In genomic region chr5:89584339-89584956, GRCh38 we compare ENCODE assay signal across 14 cellular contexts.
DNase-seq lines count a peak whose midpoint lies in the region; ATAC-seq, FAIRE-seq and TF ChIP-seq lines count a peak whose summit lies in the region.
"Had no signal": no experiment of that assay in that cellular context is flagged by ENCODE, and none has a peak within 500 bp of the region (broad histone marks: within the 10 kb centered on the region; RNA-seq: fewer than 3 reads in every experiment).

No MANE protein-coding gene starts in this region.

- H3K4me1 ChIP-seq in astrocyte (ENCODE audit: insufficient read depth, low read length), result no peaks in the 10 kb centered on the region

- H3K36me3 ChIP-seq in astrocyte (ENCODE audit: insufficient read depth, low read length), result no peaks in the 10 kb centered on the region
- H3K36me3 ChIP-seq: SJSA1, thoracic aorta had no signal

- no peaks in the 10 kb centered on the region for H3K4me1 Mint-ChIP-seq in astrocyte (ENCODE audit: low read depth, unreplicated experiment)

- H3K79me2 ChIP-seq in astrocyte (ENCODE audit: insufficient read depth, low read length), result no peaks in the 10 kb centered on the region

- H3K27me3 Mint-ChIP-seq in astrocyte (ENCODE audit: low read depth, unreplicated experiment), result peaks cover under 1% of the 10 kb centered on the region
- H3K27me3 Mint-ChIP-seq: progenitor cell of endocrine pancreas had no signal

- H3K4me3 ChIP-seq in astrocyte (ENCODE audit: insufficient read depth, low read depth, low read length), result no peak overlapping the region
- H3K4me3 ChIP-seq: SJSA1, thoracic aorta had no signal

- FAIRE-seq in astrocyte (lab: Jason Lieb, UNC), result peak; percentile 75

- H3K36me3 Mint-ChIP-seq in astrocyte (ENCODE audit: low read depth, unreplicated experiment), result no peaks in the 10 kb centered on the region

- no peaks in the 10 kb centered on the region for H4K20me1 ChIP-seq in astrocyte (ENCODE audit: insufficient read depth, low read length)

- H3K9me3 Mint-ChIP-seq in astrocyte (ENCODE audit: unreplicated experiment), result peaks cover 4% of the 10 kb centered on the region

- no peak overlapping the region for H3K27ac Mint-ChIP-seq in astrocyte (ENCODE audit: unreplicated experiment)
- H3K27ac Mint-ChIP-seq: progenitor cell of endocrine pancreas had no signal

- no peak for TF ChIP-seq CTCF in astrocyte (IDR thresholded peaks at IDR 0.05; ENCODE audit: insufficient read depth, low read depth, low read length)

- H3K27me3 ChIP-seq in astrocyte (ENCODE audit: insufficient read depth, low read length), result no peaks in the 10 kb centered on the region
- H3K27me3 ChIP-seq: SJSA1 had no signal

- peak overlapping the region; percentile 23 for H2AFZ ChIP-seq in astrocyte (ENCODE audit: low read depth, low read length)

- peak; percentile 55 for DNase-seq in DMS153 (lab: John Stamatoyannopoulos, UW)
- DNase-seq in LHCN-M2 (ENCODE audit: low read depth), result peak; percentile 76
- peak; percentile 87 for DNase-seq in astrocyte (ENCODE audit: low read depth)
- DNase-seq in kidney tubule cell (ENCODE audit: low spot score), result peak; percentile 66
- no peak for DNase-seq in effector CD4-positive, alpha-beta T cell
- DNase-seq: mesendoderm, NCI-H187 had no signal

- no peak for ATAC-seq in GM19035 (IDR thresholded peaks at IDR 0.05; ENCODE audit: unreplicated experiment)
- no peak for ATAC-seq in HG03175 (IDR thresholded peaks at IDR 0.05; ENCODE audit: unreplicated experiment)
- ATAC-seq in GM18907 (IDR thresholded peaks at IDR 0.05; ENCODE audit: unreplicated experiment), result no peak
- ATAC-seq: activated CD4-positive, CD25-positive, alpha-beta regulatory T cell treated with anti-CD3 and anti-CD28 coated beads, Interleukin-2, amount 50 U/mL, for 24 hours had no signal

- H3K4me2 ChIP-seq in astrocyte (ENCODE audit: low read length), result peak overlapping the region; percentile 31

- H3K9me3 ChIP-seq in astrocyte (ENCODE audit: insufficient read depth, low read depth, low read length), result no peaks in the 10 kb centered on the region
- H3K9me3 ChIP-seq: SJSA1, thoracic aorta had no signal

- H3K9ac ChIP-seq in astrocyte (ENCODE audit: low read length), result no peak overlapping the region

- no peak overlapping the region for H3K4me3 Mint-ChIP-seq in astrocyte (ENCODE audit: unreplicated experiment)

- no peak overlapping the region for H3K27ac ChIP-seq in astrocyte (ENCODE audit: low read depth, low read length)
- H3K27ac ChIP-seq: SJSA1, thoracic aorta had no signal
